ENCODE assay signal across 26 cellular contexts in the genomic region with DNA sequence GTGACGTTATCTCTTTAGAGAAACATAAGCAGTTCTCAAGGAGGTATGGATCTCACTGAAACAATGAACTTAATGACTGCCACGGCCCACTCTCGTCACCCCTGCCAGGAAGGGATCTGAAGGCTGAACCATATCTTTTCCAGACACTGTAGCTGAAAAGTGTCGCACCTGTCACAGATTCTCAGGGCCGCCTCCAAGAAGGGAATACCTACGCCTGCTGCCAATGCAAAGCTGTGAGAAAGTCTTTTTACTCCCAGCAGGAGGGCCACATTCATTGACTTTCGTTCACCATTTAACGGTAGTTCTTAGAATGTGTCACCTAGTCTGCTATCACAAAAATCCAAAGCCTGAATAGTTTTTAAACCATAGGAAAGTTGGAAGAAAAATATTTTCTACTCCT.
DNase-seq lines count a peak whose midpoint lies in the region; ATAC-seq and TF ChIP-seq lines count a peak whose summit lies in the region.
"Had no signal": no experiment of that assay in that cellular context is flagged by ENCODE, and none has a peak within 500 bp of the region (broad histone marks: within the 10 kb centered on the region; RNA-seq: fewer than 3 reads in every experiment).

No MANE protein-coding gene starts in this region.

- TF ChIP-seq CTCF in Panc1 (IDR thresholded peaks at IDR 0.05) (no peak), brain (conservative IDR thresholded peaks at IDR 0.05) (no peak), nephron (IDR thresholded peaks at IDR 0.05; ENCODE audit: unreplicated experiment in 3 of 3) (no peak), type B pancreatic cell (conservative IDR thresholded peaks at IDR 0.05) (no peak), stomach (IDR thresholded peaks at IDR 0.05) (no peak)

- H3K4me1 ChIP-seq in Panc1 (ENCODE audit: control insufficient read depth, insufficient read depth, low read length) = peaks cover 26% of the 10 kb centered on the region
- H3K4me1 ChIP-seq in stomach = peaks cover 0 to 24% (median 14%) of the 10 kb centered on the region in 4 donors

- no peak for ATAC-seq in Panc1
- ATAC-seq: CD8-positive, alpha-beta T cell; HCT116 had no signal

- H3K27ac ChIP-seq in Panc1 (ENCODE audit: low read length) (peak overlapping the region; percentile 30; the same call in 1 of the 2 replicates), stomach (no peak overlapping the region)
- H3K27ac ChIP-seq: C4-2B, HL-60, KMS-11, RWPE1 had no signal

- CTCF ChIA-PET in Panc1 (lab: Charles Lee) = no interaction called here

- TF ChIP-seq EP300 in stomach (IDR thresholded peaks at IDR 0.05) = no peak

- H3K27ac Mint-ChIP-seq in brain = peak overlapping the region in 3 of 5 experiments; percentile 34 to 70 (median 44)
- peak overlapping the region in 2 of 3 experiments; percentile 48 to 53 for H3K27ac Mint-ChIP-seq in nephron
- peak overlapping the region; percentile 34 for H3K27ac Mint-ChIP-seq in type B pancreatic cell
- H3K27ac Mint-ChIP-seq: B cell; CD8-positive, alpha-beta T cell; IgD-negative memory B cell had no signal

- H3K4me1 Mint-ChIP-seq in brain = peaks cover 56% of the 10 kb centered on the region
- H3K4me1 Mint-ChIP-seq in nephron = peaks cover 41% of the 10 kb centered on the region
- peaks cover 39% of the 10 kb centered on the region for H3K4me1 Mint-ChIP-seq in type B pancreatic cell (ENCODE audit: unreplicated experiment)
- H3K4me1 Mint-ChIP-seq: B cell, IgD-negative memory B cell had no signal

- no peaks in the 10 kb centered on the region for H3K9me3 ChIP-seq in Panc1 (ENCODE audit: control insufficient read depth, insufficient read depth, low read depth, low read length)
- H3K9me3 ChIP-seq in stomach = no peaks in the 10 kb centered on the region
- H3K9me3 ChIP-seq: Caco-2, SK-N-SH had no signal

- WGBS in stomach, 5 donors = 88 to 94% (median 93%) methylated on average over 8 of the region's 8 CpGs

- POLR2A ChIA-PET in Panc1 (lab: Charles Lee) = no interaction called here

- H3K4me3 ChIP-seq in Panc1 (ENCODE audit: low read depth in 2 of 2, low read length in 2 of 2) (no peak overlapping the region), stomach (no peak overlapping the region)

- H3K36me3 Mint-ChIP-seq in brain (no peaks in the 10 kb centered on the region), nephron (ENCODE audit: low read depth) (peaks cover 6% of the 10 kb centered on the region), type B pancreatic cell (no peaks in the 10 kb centered on the region)
- H3K36me3 Mint-ChIP-seq: CD8-positive, alpha-beta T cell; IgD-negative memory B cell had no signal

- no TSS peak for BruUV-seq in Panc1 (replicated peaks; lab: Mats Ljungman, UMichigan)

- H3K9me3 Mint-ChIP-seq in brain = peaks cover 0 to 6% (median 2%) of the 10 kb centered on the region in 5 experiments
- peaks cover 3% of the 10 kb centered on the region for H3K9me3 Mint-ChIP-seq in nephron
- no peaks in the 10 kb centered on the region for H3K9me3 Mint-ChIP-seq in type B pancreatic cell

- H3K27me3 ChIP-seq in Panc1 (ENCODE audit: control insufficient read depth, insufficient read depth, low read length) (no peaks in the 10 kb centered on the region), stomach (no peaks in the 10 kb centered on the region)

- H3K27me3 Mint-ChIP-seq in brain (no peaks in the 10 kb centered on the region), nephron (ENCODE audit: low read depth) (peaks cover 5% of the 10 kb centered on the region), type B pancreatic cell (no peaks in the 10 kb centered on the region)

- in situ Hi-C loops in Panc1 (cut with HindIII; ENCODE audit: low pct_unique_long_range_greater_than_20kb, low sequenced_read_pairs) = loop anchor here (10.0 kb wide), 1 partner anchor 210 kb away; no protein-coding TSS in a partner anchor

- H3K36me3 ChIP-seq in Panc1 (ENCODE audit: control insufficient read depth, insufficient read depth, low read length) = no peaks in the 10 kb centered on the region
- no peaks in the 10 kb centered on the region for H3K36me3 ChIP-seq in stomach

- intact Hi-C loops in Panc1 (cut with micrococcal nuclease; ENCODE audit: unreplicated experiment) = loop anchor here (10.0 kb wide), 1 partner anchor 330 kb away; no protein-coding TSS in a partner anchor
- intact Hi-C loops in stomach (cut with DNase I; ENCODE audit: low total_unique reads) = no loop called here

- no peak for TF ChIP-seq POLR2A in stomach (IDR thresholded peaks at IDR 0.05)

- DNase-seq in Panc1 (ENCODE audit: low read depth, low spot score) (no peak), type B pancreatic cell (ENCODE audit: extremely low spot score, unreplicated experiment) (peak; percentile 36), NCI-H1105 treated with DMSO at 0.1 percent for 48 hours (lab: John Stamatoyannopoulos, UW) (no peak), stomach (no peak), GM19238 (ENCODE audit: insufficient read length, low spot score) (no peak)
- DNase-seq: Caco-2; CD8-positive, alpha-beta T cell; MM.1S; NCI-H1048; NCI-H1417 treated with DMSO at 0.1 percent for 48 hours; NCI-H1694 treated with DMSO at 0.1 percent for 48 hours; NCI-H2081; NCI-H446 treated with DMSO at 0.1 percent for 48 hours; NCI-H526 treated with DMSO at 0.1 percent for 48 hours; SHP77 treated with DMSO at 0.1 percent for 48 hours; SK-N-SH; SW 1271 had no signal

- no peak overlapping the region for H3K4me3 Mint-ChIP-seq in brain
- no peak overlapping the region for H3K4me3 Mint-ChIP-seq in nephron
- no peak overlapping the region for H3K4me3 Mint-ChIP-seq in type B pancreatic cell
- H3K4me3 Mint-ChIP-seq: B cell; CD8-positive, alpha-beta T cell; IgD-negative memory B cell had no signal
